In genomic region chr18:24810561-24810960, GRCh38 we compare ENCODE assay signal across 23 cellular contexts.
"Had no signal": no experiment of that assay in that cellular context is flagged by ENCODE, and none has a peak within 500 bp of the region (broad histone marks: within the 10 kb centered on the region; RNA-seq: fewer than 3 reads in every experiment).

No MANE protein-coding gene starts in this region.

- H3K27ac ChIP-seq: adrenal gland, body of pancreas, epithelial cell of prostate, esophagus squamous epithelium, gastroesophageal sphincter had no signal

- H3K4me1 ChIP-seq: adrenal gland, body of pancreas had no signal

- H3K9me3 ChIP-seq: adrenal gland, body of pancreas, esophagus squamous epithelium had no signal

- ATAC-seq: activated CD4-positive, alpha-beta T cell treated with anti-CD3 and anti-CD28 coated beads for 36 hours; activated naive CD8-positive, alpha-beta T cell treated with anti-CD3 and anti-CD28 coated beads, Interleukin-2, amount 50 U/mL, for 24 hours; activated T-cell treated with anti-CD3 and anti-CD28 coated beads, Interleukin-2, amount 50 U/mL, for 4 hours; activated T-helper 17 cell treated with anti-CD3 and anti-CD28 coated beads, Interleukin-2, amount 50 U/mL, for 72 hours; body of pancreas; gastroesophageal sphincter had no signal

- H3K27me3 ChIP-seq: adrenal gland, body of pancreas, esophagus squamous epithelium, gastroesophageal sphincter had no signal

- H3K36me3 ChIP-seq: adrenal gland, esophagus squamous epithelium, gastroesophageal sphincter had no signal

- H3K4me3 ChIP-seq: adrenal gland, body of pancreas, esophagus squamous epithelium, gastroesophageal sphincter had no signal

- DNase-seq: activated CD4-positive, alpha-beta memory T cell treated with anti-CD3 and anti-CD28 coated beads, Interleukin-2, amount 10 ng/mL, durations not matched to agents 7 days and 5 days; activated CD4-positive, alpha-beta T cell treated with anti-CD3 and anti-CD28 coated beads for 36 hours; activated CD4-positive, alpha-beta T cell treated with anti-CD3 and anti-CD28 coated beads, Interleukin-2, amount 10 ng/mL, durations not matched to agents 7 days and 5 days; activated CD4-positive, alpha-beta T cell treated with anti-CD3 and anti-CD28 coated beads, Interleukin-2, amount 50 U/mL, for 4 hours; activated CD4-positive, CD25-positive, alpha-beta regulatory T cell; activated CD4-positive, CD25-positive, alpha-beta regulatory T cell treated with anti-CD3 and anti-CD28 coated beads, Interleukin-2, amount 50 U/mL, for 72 hours; activated effector memory CD4-positive, alpha-beta T cell treated with Interleukin-2 at 50 U/mL for 16 hours; activated naive CD4-positive, alpha-beta T cell treated with anti-CD3 and anti-CD28 coated beads for 36 hours; activated naive CD8-positive, alpha-beta T cell treated with anti-CD3 and anti-CD28 coated beads for 36 hours; activated naive CD8-positive, alpha-beta T cell treated with anti-CD3 and anti-CD28 coated beads, Interleukin-2, amount 50 U/mL, for 24 hours; activated T-cell treated with anti-CD3 and anti-CD28 coated beads, Interleukin-2, amount 50 U/mL, for 4 hours; adrenal gland; amygdala; aorta; body of pancreas; caudate nucleus; effector CD8-positive, alpha-beta T cell; esophagus squamous epithelium; foreskin melanocyte; T-helper 2 cell had no signal
